ENCODE assay signal across 1 cellular context in the genomic region with DNA sequence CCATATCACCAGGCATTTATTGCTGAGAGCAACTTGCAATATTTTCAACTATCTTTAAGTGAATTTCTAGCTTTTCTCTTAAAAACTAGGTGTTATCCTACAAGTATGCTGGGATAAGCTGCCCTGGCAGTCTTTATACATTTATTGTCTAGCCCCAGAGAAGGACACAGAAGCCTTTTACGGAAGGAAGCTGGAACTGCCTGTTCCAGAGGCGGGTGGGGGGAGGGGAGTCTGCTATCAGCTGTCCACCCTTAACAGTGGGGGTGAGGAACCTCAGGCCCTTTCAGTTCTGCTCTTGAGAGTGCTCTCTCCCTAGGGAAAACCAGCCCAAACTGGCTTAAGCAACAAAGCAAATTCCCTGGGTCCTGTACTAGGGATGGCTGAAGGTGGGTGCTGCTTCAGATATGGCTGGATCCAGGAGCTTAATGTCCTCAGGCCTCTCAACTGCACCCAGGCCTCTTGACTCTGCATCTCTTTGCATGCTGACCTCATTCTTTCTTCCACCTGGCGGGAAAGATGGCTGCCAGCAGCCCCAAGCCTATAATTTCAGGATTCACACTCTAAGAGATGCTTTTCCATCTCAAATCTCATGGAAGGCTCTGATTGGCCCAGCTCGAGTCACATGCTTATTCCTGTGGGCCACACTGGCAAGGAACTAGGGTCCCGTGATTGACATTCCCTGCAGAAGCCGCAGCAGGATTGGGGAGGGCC.
TF ChIP-seq lines count a peak whose summit lies in the region.

No MANE protein-coding gene starts in this region.

TF ChIP-seq in K562, 482 proteins besides CTCF, POLR2A, EP300 and RAD21:
- TF ChIP-seq, protein P1, sequence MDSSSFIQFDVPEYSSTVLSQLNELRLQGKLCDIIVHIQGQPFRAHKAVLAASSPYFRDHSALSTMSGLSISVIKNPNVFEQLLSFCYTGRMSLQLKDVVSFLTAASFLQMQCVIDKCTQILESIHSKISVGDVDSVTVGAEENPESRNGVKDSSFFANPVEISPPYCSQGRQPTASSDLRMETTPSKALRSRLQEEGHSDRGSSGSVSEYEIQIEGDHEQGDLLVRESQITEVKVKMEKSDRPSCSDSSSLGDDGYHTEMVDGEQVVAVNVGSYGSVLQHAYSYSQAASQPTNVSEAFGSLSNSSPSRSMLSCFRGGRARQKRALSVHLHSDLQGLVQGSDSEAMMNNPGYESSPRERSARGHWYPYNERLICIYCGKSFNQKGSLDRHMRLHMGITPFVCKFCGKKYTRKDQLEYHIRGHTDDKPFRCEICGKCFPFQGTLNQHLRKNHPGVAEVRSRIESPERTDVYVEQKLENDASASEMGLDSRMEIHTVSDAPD (CRISPR knock-in tag; IDR thresholded peaks at IDR 0.05), result no peak
- TF ChIP-seq, protein P2, sequence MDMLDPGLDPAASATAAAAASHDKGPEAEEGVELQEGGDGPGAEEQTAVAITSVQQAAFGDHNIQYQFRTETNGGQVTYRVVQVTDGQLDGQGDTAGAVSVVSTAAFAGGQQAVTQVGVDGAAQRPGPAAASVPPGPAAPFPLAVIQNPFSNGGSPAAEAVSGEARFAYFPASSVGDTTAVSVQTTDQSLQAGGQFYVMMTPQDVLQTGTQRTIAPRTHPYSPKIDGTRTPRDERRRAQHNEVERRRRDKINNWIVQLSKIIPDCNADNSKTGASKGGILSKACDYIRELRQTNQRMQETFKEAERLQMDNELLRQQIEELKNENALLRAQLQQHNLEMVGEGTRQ (CRISPR knock-in tag; IDR thresholded peaks at IDR 0.05), result peak; percentile 32; the same call in 1 of the 2 replicates
- TF ChIP-seq, protein P3, sequence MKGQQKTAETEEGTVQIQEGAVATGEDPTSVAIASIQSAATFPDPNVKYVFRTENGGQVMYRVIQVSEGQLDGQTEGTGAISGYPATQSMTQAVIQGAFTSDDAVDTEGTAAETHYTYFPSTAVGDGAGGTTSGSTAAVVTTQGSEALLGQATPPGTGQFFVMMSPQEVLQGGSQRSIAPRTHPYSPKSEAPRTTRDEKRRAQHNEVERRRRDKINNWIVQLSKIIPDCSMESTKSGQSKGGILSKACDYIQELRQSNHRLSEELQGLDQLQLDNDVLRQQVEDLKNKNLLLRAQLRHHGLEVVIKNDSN (CRISPR knock-in tag; IDR thresholded peaks at IDR 0.05), result peak; percentile 50; the same call in 1 of the 2 replicates
- TF ChIP-seq, protein P4, sequence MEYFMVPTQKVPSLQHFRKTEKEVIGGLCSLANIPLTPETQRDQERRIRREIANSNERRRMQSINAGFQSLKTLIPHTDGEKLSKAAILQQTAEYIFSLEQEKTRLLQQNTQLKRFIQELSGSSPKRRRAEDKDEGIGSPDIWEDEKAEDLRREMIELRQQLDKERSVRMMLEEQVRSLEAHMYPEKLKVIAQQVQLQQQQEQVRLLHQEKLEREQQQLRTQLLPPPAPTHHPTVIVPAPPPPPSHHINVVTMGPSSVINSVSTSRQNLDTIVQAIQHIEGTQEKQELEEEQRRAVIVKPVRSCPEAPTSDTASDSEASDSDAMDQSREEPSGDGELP (CRISPR knock-in tag; IDR thresholded peaks at IDR 0.05; ENCODE audit: borderline replicate concordance), result 0 out of 2 replicates have a peak, but pooled peaks have one; percentile 24
